ENCODE assay signal across 2 cellular contexts in the genomic region with DNA sequence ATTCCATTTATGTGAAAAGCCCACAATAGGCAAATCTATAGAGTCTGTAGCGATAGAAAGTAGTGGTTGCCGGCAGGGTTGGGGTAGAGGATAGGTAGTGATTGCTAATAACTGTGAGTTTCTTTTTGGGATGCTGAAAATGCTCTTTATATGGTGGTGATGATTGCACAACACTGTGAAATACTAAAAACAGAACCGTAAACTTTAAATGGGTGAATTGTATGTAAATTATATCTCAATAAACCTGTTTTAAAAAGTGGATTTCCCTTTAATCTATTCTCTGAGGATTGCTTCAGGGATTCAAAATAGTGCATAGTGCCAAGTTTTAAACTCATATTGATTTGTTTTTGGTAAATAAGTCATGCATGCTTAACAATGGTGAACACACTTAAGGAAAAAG.
TF ChIP-seq lines count a peak whose summit lies in the region.

No MANE protein-coding gene starts in this region.

TF ChIP-seq in SK-N-SH, 30 proteins besides CTCF, POLR2A, EP300 and RAD21 (continued from another document):
- TF ChIP-seq, protein P1, sequence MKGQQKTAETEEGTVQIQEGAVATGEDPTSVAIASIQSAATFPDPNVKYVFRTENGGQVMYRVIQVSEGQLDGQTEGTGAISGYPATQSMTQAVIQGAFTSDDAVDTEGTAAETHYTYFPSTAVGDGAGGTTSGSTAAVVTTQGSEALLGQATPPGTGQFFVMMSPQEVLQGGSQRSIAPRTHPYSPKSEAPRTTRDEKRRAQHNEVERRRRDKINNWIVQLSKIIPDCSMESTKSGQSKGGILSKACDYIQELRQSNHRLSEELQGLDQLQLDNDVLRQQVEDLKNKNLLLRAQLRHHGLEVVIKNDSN (IDR thresholded peaks at IDR 0.05; ENCODE audit: borderline replicate concordance, low read depth) = no peak
- TF ChIP-seq MXI1 (IDR thresholded peaks at IDR 0.05; ENCODE audit: low read depth, low read length) = no peak
- TF ChIP-seq, protein P2, sequence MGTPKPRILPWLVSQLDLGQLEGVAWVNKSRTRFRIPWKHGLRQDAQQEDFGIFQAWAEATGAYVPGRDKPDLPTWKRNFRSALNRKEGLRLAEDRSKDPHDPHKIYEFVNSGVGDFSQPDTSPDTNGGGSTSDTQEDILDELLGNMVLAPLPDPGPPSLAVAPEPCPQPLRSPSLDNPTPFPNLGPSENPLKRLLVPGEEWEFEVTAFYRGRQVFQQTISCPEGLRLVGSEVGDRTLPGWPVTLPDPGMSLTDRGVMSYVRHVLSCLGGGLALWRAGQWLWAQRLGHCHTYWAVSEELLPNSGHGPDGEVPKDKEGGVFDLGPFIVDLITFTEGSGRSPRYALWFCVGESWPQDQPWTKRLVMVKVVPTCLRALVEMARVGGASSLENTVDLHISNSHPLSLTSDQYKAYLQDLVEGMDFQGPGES (IDR thresholded peaks at IDR 0.05; ENCODE audit: low read depth, low read length) = no peak
- no peak for TF ChIP-seq RFX5 (IDR thresholded peaks at IDR 0.05; ENCODE audit: low read length)
- TF ChIP-seq JUND (IDR thresholded peaks at IDR 0.05) = no peak
- TF ChIP-seq YY1 (IDR thresholded peaks at IDR 0.05; ENCODE audit: low read depth) = no peak
- TF ChIP-seq NRF1 (IDR thresholded peaks at IDR 0.05; ENCODE audit: low read depth, low read length) = no peak
- no peak for TF ChIP-seq POLR2AphosphoS5 (IDR thresholded peaks at IDR 0.05; ENCODE audit: low read depth, low read length)
- TF ChIP-seq SIN3A (IDR thresholded peaks at IDR 0.05; ENCODE audit: borderline replicate concordance, low read depth, low read length) = no peak

TF ChIP-seq in SK-N-SH treated with all-trans-retinoic acid at 6 μM for 48 hours, 23 proteins besides CTCF, POLR2A, EP300 and RAD21 (continued from another document):
- TF ChIP-seq, protein P3, sequence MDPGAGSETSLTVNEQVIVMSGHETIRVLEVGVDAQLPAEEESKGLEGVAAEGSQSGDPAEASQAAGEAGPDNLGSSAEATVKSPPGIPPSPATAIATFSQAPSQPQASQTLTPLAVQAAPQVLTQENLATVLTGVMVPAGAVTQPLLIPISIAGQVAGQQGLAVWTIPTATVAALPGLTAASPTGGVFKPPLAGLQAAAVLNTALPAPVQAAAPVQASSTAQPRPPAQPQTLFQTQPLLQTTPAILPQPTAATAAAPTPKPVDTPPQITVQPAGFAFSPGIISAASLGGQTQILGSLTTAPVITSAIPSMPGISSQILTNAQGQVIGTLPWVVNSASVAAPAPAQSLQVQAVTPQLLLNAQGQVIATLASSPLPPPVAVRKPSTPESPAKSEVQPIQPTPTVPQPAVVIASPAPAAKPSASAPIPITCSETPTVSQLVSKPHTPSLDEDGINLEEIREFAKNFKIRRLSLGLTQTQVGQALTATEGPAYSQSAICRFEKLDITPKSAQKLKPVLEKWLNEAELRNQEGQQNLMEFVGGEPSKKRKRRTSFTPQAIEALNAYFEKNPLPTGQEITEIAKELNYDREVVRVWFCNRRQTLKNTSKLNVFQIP (CRISPR knock-in tag; IDR thresholded peaks at IDR 0.05; ENCODE audit: borderline replicate concordance, low read depth) = no peak
- TF ChIP-seq ZC3H10 (CRISPR knock-in tag; IDR thresholded peaks at IDR 0.05) = no peak
